Comparison of ENCODE assay signal across 12 cellular contexts in the genomic region with DNA sequence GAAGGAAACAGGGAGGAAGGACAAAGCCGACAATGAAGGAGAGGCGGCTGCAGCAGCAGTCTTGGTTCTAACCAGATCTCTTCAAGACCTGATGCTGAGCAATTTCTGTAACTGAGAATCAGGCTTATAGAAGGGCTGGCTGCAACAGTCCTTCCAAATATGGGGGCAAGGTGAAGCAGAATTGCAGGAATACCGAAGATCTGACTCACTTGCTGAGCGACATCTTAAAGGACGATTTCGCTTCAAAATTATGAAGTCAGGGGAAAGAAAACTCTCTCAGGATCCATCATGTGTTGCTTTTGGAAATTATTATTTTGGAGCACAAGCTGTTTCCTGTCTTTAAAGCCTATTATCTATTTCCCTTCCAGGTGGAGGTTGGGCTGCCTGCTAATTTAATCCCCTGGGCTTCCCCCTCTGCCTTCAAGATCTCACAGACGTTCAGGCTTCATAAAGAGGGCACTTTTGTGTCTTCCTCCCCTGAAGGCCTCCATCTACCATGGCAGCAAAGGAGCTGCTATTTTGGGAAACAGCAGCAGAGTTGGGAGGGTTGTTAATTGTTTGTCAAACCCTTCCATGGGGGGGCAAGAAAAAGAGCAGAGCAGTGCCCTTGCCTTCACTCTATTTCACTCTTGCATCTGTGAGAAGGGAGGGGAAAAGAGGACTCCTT. TPM values are rescaled to one million over a fixed set of nuclear protein-coding genes. Genes with fewer than 3 reads are reported as not detected.
DNase-seq lines count a peak whose midpoint lies in the region; FAIRE-seq and TF ChIP-seq lines count a peak whose summit lies in the region.
"Had no signal": no experiment of that assay in that cellular context is flagged by ENCODE, and none has a peak within 500 bp of the region (broad histone marks: within the 10 kb centered on the region; RNA-seq: fewer than 3 reads in every experiment).

No MANE protein-coding gene starts in this region.

- H4K91ac ChIP-seq in neuronal stem cell (ENCODE audit: low read depth, low read length, poor library complexity): no peak overlapping the region

- DNase-seq in H54 (ENCODE audit: insufficient read length, low spot score): peak; percentile 54
- DNase-seq in NCI-H82 treated with DMSO at 0.1 percent for 48 hours (lab: John Stamatoyannopoulos, UW; ENCODE audit: unreplicated experiment): peak; percentile 74
- DNase-seq in dermis blood vessel endothelial cell: peak; percentile 63
- DNase-seq in neuronal stem cell (ENCODE audit: low spot score): no peak
- DNase-seq in HUDEP-2 (lab: John Stamatoyannopoulos, UW; ENCODE audit: unreplicated experiment in 76 of 76): no peak
- no peak for DNase-seq in GDM1 (lab: John Stamatoyannopoulos, UW)
- no peak for DNase-seq in cerebellar cortex (ENCODE audit: low spot score)
- DNase-seq in NCI-H1105 treated with DMSO at 0.1 percent for 48 hours (lab: John Stamatoyannopoulos, UW): no peak
- DNase-seq: activated CD8-positive, alpha-beta T cell treated with anti-CD3 and anti-CD28 coated beads, Interleukin-2, amount 10 ng/mL, durations not matched to agents 7 days and 5 days; NCI-H1092; NK-92 treated with Interleukin-12 subunit alpha and Interleukin-12 subunit beta, amount 100 ng/mL, for 24 hours; T-helper 1 cell had no signal

- no peak overlapping the region for H2BK5ac ChIP-seq in neuronal stem cell (ENCODE audit: low read length)

- FAIRE-seq in H54 (lab: Jason Lieb, UNC): peak; percentile 15

- H3K27ac ChIP-seq in neuronal stem cell (replicated peaks; ENCODE audit: low read length): no peak overlapping the region

- H3K27me3 ChIP-seq in neuronal stem cell (ENCODE audit: control insufficient read depth in 3 of 3, insufficient read depth in 3 of 3, low read depth in 1 of 3, low read length in 3 of 3): no peaks in the 10 kb centered on the region

- H2AK5ac ChIP-seq in neuronal stem cell (ENCODE audit: low read depth, low read length): no peak overlapping the region

- no peak overlapping the region for H4K8ac ChIP-seq in neuronal stem cell (ENCODE audit: low read depth, low read length)

- H3K4me3 ChIP-seq in neuronal stem cell (ENCODE audit: low read length in 2 of 2): no peak overlapping the region

- no peaks in the 10 kb centered on the region for H3K36me3 ChIP-seq in neuronal stem cell (replicated peaks in 1 of 2; ENCODE audit: control insufficient read depth in 2 of 2, insufficient read depth in 2 of 2, low read length in 2 of 2)

- no peak overlapping the region for H2BK120ac ChIP-seq in neuronal stem cell (ENCODE audit: low read depth, low read length)

- H3K18ac ChIP-seq in neuronal stem cell (ENCODE audit: low read length): peak overlapping the region; percentile 29

- no CpG with 5 or more reads among the region's 7 CpGs for WGBS in neuronal stem cell (ENCODE audit: extremely low coverage in 2 of 2, insufficient read length in 2 of 2, insufficient replicate concordance in 1 of 2), 2 donors

- peaks cover 7 to 11% of the 10 kb centered on the region in 2 donors for H3K4me1 ChIP-seq in neuronal stem cell (ENCODE audit: control insufficient read depth in 2 of 2, insufficient read depth in 1 of 2, low read depth in 1 of 2, low read length in 2 of 2)

- no peaks in the 10 kb centered on the region for H3K79me1 ChIP-seq in neuronal stem cell (ENCODE audit: low read depth, low read length)

- no peak overlapping the region for H2AFZ ChIP-seq in neuronal stem cell (ENCODE audit: low read length)

- H3K9ac ChIP-seq in neuronal stem cell (ENCODE audit: low read depth, low read length, poor library complexity): no peak overlapping the region

- H3K4ac ChIP-seq in neuronal stem cell (ENCODE audit: low read length): no peak overlapping the region

- H3K4me2 ChIP-seq in neuronal stem cell (ENCODE audit: insufficient read depth, low read length, poor library complexity, severe bottlenecking): no peak overlapping the region

- no peak for TF ChIP-seq POLR2A in H54 (IDR thresholded peaks at IDR 0.05; ENCODE audit: low read depth, low read length)

- no peak overlapping the region for H2BK12ac ChIP-seq in neuronal stem cell (ENCODE audit: low read length)

- no peak overlapping the region for H3K23ac ChIP-seq in neuronal stem cell (ENCODE audit: low read depth, low read length, poor library complexity)

- no peak overlapping the region for H2BK15ac ChIP-seq in neuronal stem cell (ENCODE audit: low read length)

- H3K14ac ChIP-seq in neuronal stem cell (ENCODE audit: low read length): no peak overlapping the region

- H3K9me3 ChIP-seq in neuronal stem cell (replicated peaks in 1 of 2; ENCODE audit: control insufficient read depth in 2 of 2, insufficient read depth in 1 of 2, low read depth in 1 of 2, low read length in 2 of 2): no peaks in the 10 kb centered on the region

RNA-seq across cellular contexts. Expression of gene IER5, which starts 10.8 kb away (rescaled TPM):
- total RNA-seq in dermis blood vessel endothelial cell: 26.6 and 29.1 TPM in 2 replicates
- 11.5 TPM for polyA plus RNA-seq in neuronal stem cell (2013, experiment 1 of 2)
- polyA plus RNA-seq in neuronal stem cell (2013, experiment 2 of 2): 11.4 TPM

RNA-seq across cellular contexts. Expression of gene MR1, which starts 43.9 kb away (rescaled TPM):
- total RNA-seq in dermis blood vessel endothelial cell: 2.9 and 4.0 TPM in 2 replicates
- 0.10 TPM for polyA plus RNA-seq in neuronal stem cell (2013, experiment 1 of 2)
- polyA plus RNA-seq in neuronal stem cell (2013, experiment 2 of 2): 0.06 TPM

RNA-seq across cellular contexts. Expression of gene STX6, which starts 55.0 kb away (rescaled TPM):
- total RNA-seq in dermis blood vessel endothelial cell: 50.3 and 66.0 TPM in 2 replicates
- 15.7 TPM for polyA plus RNA-seq in neuronal stem cell (2013, experiment 1 of 2)
- 16.0 TPM for polyA plus RNA-seq in neuronal stem cell (2013, experiment 2 of 2)

Comparison
In these comparisons a context has a peak if more than half of its experiments do, and no peak if none do; other contexts are left out.
1. DNase-seq: peak in H54 (single experiment), NCI-H82 treated with DMSO at 0.1 percent for 48 hours (single experiment) and dermis blood vessel endothelial cell (single experiment); none in neuronal stem cell (single experiment), HUDEP-2 (0 of 76), GDM1 (single experiment), cerebellar cortex (single experiment) and NCI-H1105 treated with DMSO at 0.1 percent for 48 hours (single experiment).